11 cellular contexts compared by ENCODE assay signal in the genomic region with DNA sequence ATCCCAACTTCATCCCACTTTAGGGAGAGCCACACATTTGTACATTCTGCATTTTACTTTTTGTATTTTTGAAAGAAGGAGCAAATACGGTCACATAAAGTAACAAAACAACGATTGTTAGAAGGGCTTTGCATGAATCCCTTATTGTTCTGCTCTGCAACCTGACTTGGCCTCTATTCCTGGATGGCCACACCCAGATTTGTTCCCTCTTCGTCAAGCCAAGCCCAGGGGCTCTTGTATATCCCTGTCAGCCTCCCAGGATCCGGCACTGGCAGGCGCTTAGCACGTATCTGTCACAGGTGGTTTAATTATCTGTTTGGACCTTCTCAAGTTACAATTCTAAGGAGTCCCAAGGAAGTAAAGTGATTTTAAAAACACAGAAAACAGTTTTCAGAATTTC. TPM values are rescaled to one million over a fixed set of nuclear protein-coding genes. Genes with fewer than 3 reads are reported as not detected.
DNase-seq lines count a peak whose midpoint lies in the region; ATAC-seq and TF ChIP-seq lines count a peak whose summit lies in the region.
"Had no signal": no experiment of that assay in that cellular context is flagged by ENCODE, and none has a peak within 500 bp of the region (broad histone marks: within the 10 kb centered on the region; RNA-seq: fewer than 3 reads in every experiment).

No MANE protein-coding gene starts in this region.

- H3K9me3 Mint-ChIP-seq in activated CD4-positive, alpha-beta T cell treated with anti-CD3 and anti-CD28 coated beads for 36 hours (ENCODE audit: low read depth) = peaks cover 15% of the 10 kb centered on the region

- CTCF ChIA-PET in activated CD4-positive, alpha-beta T cell treated with anti-CD3 and anti-CD28 coated beads for 36 hours (lab: Charles Lee) = no interaction called here

- DNase-seq in HuH-7 (ENCODE audit: low spot score) (peak; percentile 21), SK-MEL-5 (ENCODE audit: low read depth, low spot score) (peak; percentile 48), iris pigment epithelial cell (ENCODE audit: low read depth) (peak; percentile 18), skeletal muscle cell (ENCODE audit: low read depth) (peak; percentile 9), HUDEP-2 (lab: John Stamatoyannopoulos, UW; ENCODE audit: unreplicated experiment in 76 of 76) (no peak), erythroblast (lab: John Stamatoyannopoulos, UW) (no peak)
- DNase-seq in activated CD4-positive, alpha-beta T cell treated with anti-CD3 and anti-CD28 coated beads for 36 hours = no peak
- DNase-seq: activated T-cell treated with anti-CD3 and anti-CD28 coated beads, Interleukin-2, amount 50 U/mL, for 24 hours; SW 1271 had no signal

- in situ Hi-C loops in SK-MEL-5 (cut with HindIII; ENCODE audit: low pct_unique_long_range_greater_than_20kb, low sequenced_read_pairs) = no loop called here

- H3K27ac Mint-ChIP-seq in activated CD4-positive, alpha-beta T cell treated with anti-CD3 and anti-CD28 coated beads for 36 hours = no peak overlapping the region

- POLR2A ChIA-PET in activated CD4-positive, alpha-beta T cell treated with anti-CD3 and anti-CD28 coated beads for 36 hours (lab: Charles Lee) = no interaction called here

- peaks cover under 1% of the 10 kb centered on the region for H3K36me3 Mint-ChIP-seq in activated CD4-positive, alpha-beta T cell treated with anti-CD3 and anti-CD28 coated beads for 36 hours (ENCODE audit: low read depth)

- TF ChIP-seq POLR2A in erythroblast (IDR thresholded peaks at IDR 0.05; ENCODE audit: low read length) = no peak

- H3K4me3 Mint-ChIP-seq in activated CD4-positive, alpha-beta T cell treated with anti-CD3 and anti-CD28 coated beads for 36 hours = no peak overlapping the region
- H3K4me3 Mint-ChIP-seq: activated T-cell treated with anti-CD3 and anti-CD28 coated beads, Interleukin-2, amount 50 U/mL, for 24 hours had no signal

- H3K27me3 Mint-ChIP-seq in activated CD4-positive, alpha-beta T cell treated with anti-CD3 and anti-CD28 coated beads for 36 hours = no peaks in the 10 kb centered on the region

- no peak overlapping the region for H3K4me3 ChIP-seq in skeletal muscle cell (ENCODE audit: low read depth, low read length)
- H3K4me3 ChIP-seq: right lobe of liver had no signal

- intact Hi-C loops in activated CD4-positive, alpha-beta T cell treated with anti-CD3 and anti-CD28 coated beads for 36 hours (cut with DNase I, micrococcal nuclease) = no loop called here

- ATAC-seq in activated CD4-positive, alpha-beta T cell treated with anti-CD3 and anti-CD28 coated beads for 36 hours = no peak
- no peak for ATAC-seq in GM21423 (IDR thresholded peaks at IDR 0.05; ENCODE audit: unreplicated experiment)

- H3K4me1 Mint-ChIP-seq in activated CD4-positive, alpha-beta T cell treated with anti-CD3 and anti-CD28 coated beads for 36 hours = peaks cover 6% of the 10 kb centered on the region

RNA-seq across cellular contexts. Expression of a gene that starts 28.0 kb away (rescaled TPM):
- total RNA-seq in SK-MEL-5 (2014; rRNA removed; shearing (Covaris generic)) = not detected in 2 replicates
- not detected in 2 replicates for polyA plus RNA-seq in SK-MEL-5 (2015; cell fraction: cytosol; rRNA removed)
- polyA plus RNA-seq in SK-MEL-5 (2015; cell fraction: nucleus; rRNA removed) = not detected in 2 replicates
- total RNA-seq in activated CD4-positive, alpha-beta T cell treated with anti-CD3 and anti-CD28 coated beads for 36 hours = not detected

Comparison
In these comparisons a context has a peak if more than half of its experiments do, and no peak if none do; other contexts are left out.
1. DNase-seq: peak in HuH-7 (single experiment), SK-MEL-5 (single experiment), iris pigment epithelial cell (single experiment) and skeletal muscle cell (single experiment); none in HUDEP-2 (0 of 76), erythroblast (0 of 2) and activated CD4-positive, alpha-beta T cell treated with anti-CD3 and anti-CD28 coated beads for 36 hours (single experiment).